ENCODE assay signal across 29 cellular contexts in genomic region chr17:60156746-60157145, GRCh38. TPM values are rescaled to one million over a fixed set of nuclear protein-coding genes. Genes with fewer than 3 reads are reported as not detected.
DNase-seq lines count a peak whose midpoint lies in the region; ATAC-seq, FAIRE-seq and TF ChIP-seq lines count a peak whose summit lies in the region.
"Had no signal": no experiment of that assay in that cellular context is flagged by ENCODE, and none has a peak within 500 bp of the region (broad histone marks: within the 10 kb centered on the region; RNA-seq: fewer than 3 reads in every experiment).

No MANE protein-coding gene starts in this region.

- H3K4me2 ChIP-seq in H1 (ENCODE audit: insufficient read depth in 1 of 2, low read depth in 2 of 2, low read length in 2 of 2), result no peak overlapping the region
- H3K4me2 ChIP-seq: A549 had no signal

- TF ChIP-seq EP300 in H1 (IDR thresholded peaks at IDR 0.05; ENCODE audit: borderline replicate concordance in 1 of 2, low read depth in 2 of 2, low read length in 2 of 2), result no peak

- 0 out of 2 replicates have a peak overlapping the region, but pooled peaks have one; percentile 48 for H2BK5ac ChIP-seq in H1 (ENCODE audit: low read depth, low read length)

- no peak overlapping the region for H3K9ac ChIP-seq in H1 (replicated peaks in 1 of 4; ENCODE audit: extremely low read depth in 1 of 4, low read depth in 3 of 4, low read length in 3 of 4)

- no peak overlapping the region for H3K56ac ChIP-seq in H1 (replicated peaks; ENCODE audit: insufficient read length, low read depth, low read length)

- H2BK12ac ChIP-seq in H1 (ENCODE audit: low read depth, low read length), result peak overlapping the region; percentile 95; the same call in 1 of the 2 replicates

- H2BK120ac ChIP-seq in H1 (replicated peaks; ENCODE audit: low read depth, low read length), result no peak overlapping the region

- H3K27ac ChIP-seq in H1 (ENCODE audit: low read depth, low read length), result no peak overlapping the region
- H3K27ac ChIP-seq: A549, C4-2B had no signal

- no peak for TF ChIP-seq CTCF in H1 (IDR thresholded peaks at IDR 0.05; ENCODE audit: control extremely low read depth in 1 of 3, insufficient read depth in 1 of 3, low read depth in 1 of 3, low read length in 3 of 3)

- CTCF ChIA-PET in H1 (lab: Charles Lee; ENCODE audit: partially characterized antibody), result interaction anchor here (0.6 to 9.0 kb wide), 3 partner anchors 13 to 1054 kb away, joined by 5 to 148 read pairs (median 6); no protein-coding TSS in a partner anchor

- no peaks in the 10 kb centered on the region for H3K79me1 ChIP-seq in H1 (ENCODE audit: low read depth, low read length)

- H4K5ac ChIP-seq in H1 (ENCODE audit: insufficient read length, low read depth, low read length), result no peak overlapping the region

- H3K79me2 ChIP-seq in H1 (ENCODE audit: control insufficient read depth in 1 of 2, insufficient read depth in 2 of 2, low read length in 2 of 2), result no peaks in the 10 kb centered on the region

- TF ChIP-seq POLR2A in H1 (IDR thresholded peaks at IDR 0.05; ENCODE audit: control extremely low read depth in 1 of 2, low read depth in 2 of 2, low read length in 2 of 2), result no peak

- H3K23me2 ChIP-seq in H1 (ENCODE audit: low read depth, low read length), result peaks cover 8% of the 10 kb centered on the region; the same call in 1 of the 2 replicates

- DNase-seq in H7 (peak; percentile 38), H1 (ENCODE audit: low read depth in 1 of 2, low spot score in 2 of 2) (no peak), left lobe of liver (ENCODE audit: low spot score) (no peak), posterior vena cava (ENCODE audit: low spot score) (peak; percentile 32), NCI-H526 (lab: John Stamatoyannopoulos, UW) (no peak), NCI-H1930 (lab: John Stamatoyannopoulos, UW) (no peak)
- DNase-seq: AML-193; Caco-2; CD8-positive, alpha-beta T cell; DMS 273 treated with DMSO at 0.1 percent for 48 hours; DMS79 treated with DMSO at 0.1 percent for 48 hours; GF-D8; HCEC 1CT; NCI-H1048; NCI-H1417; NCI-H1694; NCI-H2081 treated with DMSO at 0.1 percent for 48 hours; NCI-H2171; NCI-H226; NCI-H510A treated with DMSO at 0.1 percent for 48 hours; NCI-H774 had no signal

- H2AFZ ChIP-seq in H1 (ENCODE audit: low read length), result no peak overlapping the region
- H2AFZ ChIP-seq: GM23338 had no signal

- H2AK5ac ChIP-seq in H1 (ENCODE audit: low read depth, low read length), result 0 out of 2 replicates have a peak overlapping the region, but pooled peaks have one; percentile 28

- H4K8ac ChIP-seq in H1 (ENCODE audit: extremely low read depth, insufficient read depth, low read length), result no peak overlapping the region

- H3K27me3 ChIP-seq in H7 (ENCODE audit: control insufficient read depth, insufficient read depth, low read length), result peaks cover under 1% of the 10 kb centered on the region
- H3K27me3 ChIP-seq in H1 (replicated peaks in 1 of 4; ENCODE audit: control insufficient read depth in 3 of 4, extremely low read depth in 1 of 4, insufficient read depth in 3 of 4, low read length in 3 of 4), result peaks cover 0 to 4% (median 2%) of the 10 kb centered on the region in 4 experiments; a peak in 2 of 7 replicates

- intact Hi-C loops in posterior vena cava (cut with DNase I), result no loop called here

- no peak overlapping the region for H3K23ac ChIP-seq in H1 (ENCODE audit: insufficient read length)

- H2BK20ac ChIP-seq in H1 (ENCODE audit: low read length), result no peak overlapping the region

- H2BK15ac ChIP-seq in H1 (ENCODE audit: low read length), result no peak overlapping the region

- H3K9me3 ChIP-seq in H1 (ENCODE audit: insufficient read depth in 2 of 2, low read depth in 1 of 2, low read length in 1 of 2), result no peaks in the 10 kb centered on the region
- H3K9me3 ChIP-seq: A549, Caco-2 had no signal

- ATAC-seq in left lobe of liver (peak; percentile 38), GM19023 (IDR thresholded peaks at IDR 0.05; ENCODE audit: unreplicated experiment) (no peak), GM21367 (IDR thresholded peaks at IDR 0.05; ENCODE audit: unreplicated experiment) (no peak)
- ATAC-seq: A549; CD8-positive, alpha-beta T cell; GM23338 had no signal

- H4K20me1 ChIP-seq in H1 (replicated peaks in 1 of 2; ENCODE audit: control insufficient read depth in 1 of 2, insufficient read depth in 2 of 2, low read length in 2 of 2), result peaks cover 0 to 3% of the 10 kb centered on the region in 2 experiments

- peak overlapping the region; percentile 66 for H4K91ac ChIP-seq in H1 (replicated peaks; ENCODE audit: insufficient read length, low read length)

- no peak overlapping the region for H3K14ac ChIP-seq in H1 (ENCODE audit: insufficient read length)

- H3K4me3 ChIP-seq in H7 (ENCODE audit: insufficient read depth, low read depth, low read length) (no peak overlapping the region), H1 (ENCODE audit: extremely low read depth in 1 of 4, insufficient read depth in 2 of 4, low read depth in 3 of 4, low read length in 4 of 4) (no peak overlapping the region)
- H3K4me3 ChIP-seq: A549, GM23338 had no signal

- H3K4ac ChIP-seq in H1 (replicated peaks; ENCODE audit: insufficient read length, low read depth, low read length), result no peak overlapping the region

- no peaks in the 10 kb centered on the region for H3K36me3 ChIP-seq in H7 (replicated peaks; ENCODE audit: control insufficient read depth, insufficient read depth, low read length)
- H3K36me3 ChIP-seq in H1 (ENCODE audit: control insufficient read depth in 2 of 4, insufficient read depth in 4 of 4, low read length in 3 of 4), result no peaks in the 10 kb centered on the region

- peak overlapping the region; percentile 73; the same call in 1 of the 2 replicates for H3K18ac ChIP-seq in H1 (ENCODE audit: extremely low read depth, low read length)

- no peak for TF ChIP-seq RAD21 in H1 (IDR thresholded peaks at IDR 0.05 in 1 of 2, conservative IDR thresholded peaks at IDR 0.05 in 1 of 2; ENCODE audit: low read depth in 2 of 2, low read length in 2 of 2)

- peaks cover 7 to 34% (median 22%) of the 10 kb centered on the region in 4 experiments for H3K4me1 ChIP-seq in H1 (replicated peaks in 1 of 4; ENCODE audit: control insufficient read depth in 3 of 4, insufficient read depth in 4 of 4, low read length in 3 of 4)

- POLR2A ChIA-PET in H1 (lab: Charles Lee; ENCODE audit: partially characterized antibody), result interaction anchor here (1.4 kb wide), 1 partner anchor 14 kb away, joined by 5 read pairs; no protein-coding TSS in a partner anchor

- no peak for FAIRE-seq in H1 (lab: Jason Lieb, UNC)
- FAIRE-seq: A549, GM12892, GM19239, RCC 7860 had no signal

- WGBS in H1 (ENCODE audit: extremely low coverage in 1 of 2, insufficient coverage in 1 of 2, insufficient read length in 1 of 2, insufficient replicate concordance in 2 of 2, low coverage in 1 of 2, low lambda C conversion rate in 2 of 2, missing lambda C conversion rate in 1 of 2), 2 experiments, result 87% methylated on average over 7 of the region's 8 CpGs; no CpG with 5 or more reads in 1 of the 2 experiments

TF ChIP-seq in H1, 55 proteins besides CTCF, POLR2A, EP300 and RAD21:
- no peak for TF ChIP-seq MAX (IDR thresholded peaks at IDR 0.05)
- no peak for TF ChIP-seq SP2 (IDR thresholded peaks at IDR 0.05; ENCODE audit: low read length)
- TF ChIP-seq MAFK (IDR thresholded peaks at IDR 0.05; ENCODE audit: low read depth, low read length), result no peak
- TF ChIP-seq SP1 (IDR thresholded peaks at IDR 0.05; ENCODE audit: low read depth, low read length), result no peak
- no peak for TF ChIP-seq NRF1 (IDR thresholded peaks at IDR 0.05; ENCODE audit: low read depth, low read length)
- TF ChIP-seq ASH2L (IDR thresholded peaks at IDR 0.05; ENCODE audit: low read length), result no peak
- no peak for TF ChIP-seq FOSL1 (IDR thresholded peaks at IDR 0.05; ENCODE audit: insufficient read depth, low read depth, low read length)
- no peak for TF ChIP-seq SUZ12 (IDR thresholded peaks at IDR 0.05; ENCODE audit: low read length)
- no peak for TF ChIP-seq CHD2 (IDR thresholded peaks at IDR 0.05; ENCODE audit: low read length)
- TF ChIP-seq SIX5 (IDR thresholded peaks at IDR 0.05; ENCODE audit: low read depth, low read length), result no peak
- no peak for TF ChIP-seq KDM5A (IDR thresholded peaks at IDR 0.05; ENCODE audit: low read length)
- no peak for TF ChIP-seq SRF (IDR thresholded peaks at IDR 0.05; ENCODE audit: low read depth, low read length)
TF ChIP-seq in H1: peak in this region for 0.

RNA-seq across cellular contexts. Expression of gene CA4, which starts 7.0 kb away (rescaled TPM):
- total RNA-seq in H7 (2014; rRNA removed; shearing (Covaris generic)), result 0.69 and 1.8 TPM in 2 replicates
- total RNA-seq in H1 (2021; fragmentation: NEBNext Ultra II Directional; extraction: Animal tissue kit (Norgen Biotek cat#: 25700)), result 3.6 and 4.2 TPM in 2 replicates
- polyA plus RNA-seq in H1 (2011; rRNA removed), result 3.6 and 6.8 TPM in 2 replicates
- polyA plus RNA-seq in H1 (2011; cell fraction: cytosol; rRNA removed), result 7.0 TPM
- polyA plus RNA-seq in H1 (2011; cell fraction: nucleus; rRNA removed), result 7.7 TPM
- polyA plus RNA-seq in H1 (2012, experiment 1 of 2), result 2.7 to 4.3 TPM (median 3.7 TPM) in 4 replicates
- polyA plus RNA-seq in H1 (2012, experiment 2 of 2), result 3.3 TPM
- polyA plus RNA-seq in H1 (2013, experiment 1 of 2), result 16.2 TPM
- 16.6 TPM for polyA plus RNA-seq in H1 (2013, experiment 2 of 2)
- 1.8 and 3.5 TPM in 2 replicates for polyA minus RNA-seq in H1 (2011; rRNA and poly(A)+ RNA removed)
- polyA minus RNA-seq in H1 (2011; cell fraction: cytosol; rRNA and poly(A)+ RNA removed), result not detected
- 1.7 TPM for polyA minus RNA-seq in H1 (2011; cell fraction: nucleus; rRNA and poly(A)+ RNA removed)
- total RNA-seq in left lobe of liver (0.53 TPM), posterior vena cava (1 to 10 TPM; 2.9 to 7.0 TPM)
- total RNA-seq: Caco-2; CD8-positive, alpha-beta T cell had no signal

Comparison
In these comparisons a context has a peak if more than half of its experiments do, and no peak if none do; other contexts are left out.
1. DNase-seq: peak in H7 (single experiment) and posterior vena cava (single experiment); none in H1 (0 of 2), left lobe of liver (single experiment), NCI-H526 (0 of 2) and NCI-H1930 (0 of 2).